34 cellular contexts compared by ENCODE assay signal in genomic region chr1:40618108-40618507, GRCh38.
"Had no signal": no experiment of that assay in that cellular context is flagged by ENCODE, and none has a peak within 500 bp of the region (broad histone marks: within the 10 kb centered on the region; RNA-seq: fewer than 3 reads in every experiment).

No MANE protein-coding gene starts in this region.

- H3K27ac ChIP-seq: KMS-11 had no signal

- H3K27me3 ChIP-seq: MG63 had no signal

- H3K4me2 ChIP-seq: KMS-11 had no signal

- H3K9ac ChIP-seq: KMS-11 had no signal

- DNase-seq: Karpas-422, Kasumi-1, MG63, MM.1S, MV-4-11, NCI-H1048, NCI-H1092, NCI-H1092 treated with DMSO at 0.1 percent for 48 hours, NCI-H1105, NCI-H1105 treated with DMSO at 0.1 percent for 48 hours, NCI-H1417, NCI-H1417 treated with DMSO at 0.1 percent for 48 hours, NCI-H1436, NCI-H1436 treated with DMSO at 0.1 percent for 48 hours, NCI-H146, NCI-H1694, NCI-H1694 treated with DMSO at 0.1 percent for 48 hours, NCI-H187, NCI-H187 treated with DMSO at 0.1 percent for 48 hours, NCI-H1930, NCI-H2029, NCI-H2029 treated with DMSO at 0.1 percent for 48 hours, NCI-H2081, NCI-H2081 treated with DMSO at 0.1 percent for 48 hours, NCI-H2107, NCI-H2171, NCI-H2171 treated with DMSO at 0.1 percent for 48 hours, NCI-H2227 treated with DMSO at 0.1 percent for 48 hours, NCI-H226, NCI-H345, NCI-H446, NCI-H446 treated with DMSO at 0.1 percent for 48 hours, NCI-H510A had no signal

- H3K36me3 ChIP-seq: MG63 had no signal

- H3K4me3 ChIP-seq: MG63 had no signal
